ENCODE assay signal across 27 cellular contexts in genomic region chr3:150733936-150734794, GRCh38. TPM values are rescaled to one million over a fixed set of nuclear protein-coding genes. Genes with fewer than 3 reads are reported as not detected.
DNase-seq lines count a peak whose midpoint lies in the region; ATAC-seq, FAIRE-seq and TF ChIP-seq lines count a peak whose summit lies in the region.
"Had no signal": no experiment of that assay in that cellular context is flagged by ENCODE, and none has a peak within 500 bp of the region (broad histone marks: within the 10 kb centered on the region; RNA-seq: fewer than 3 reads in every experiment).

No MANE protein-coding gene starts in this region.

- DNase-seq in A549 (ENCODE audit: low read depth in 1 of 2, low spot score in 1 of 2) (no peak), NCI-H226 (peak; percentile 60), bronchial epithelial cell (ENCODE audit: low read depth) (peak; percentile 99), left cardiac atrium (no peak), GM13977 (ENCODE audit: low spot score) (no peak), DMS153 (lab: John Stamatoyannopoulos, UW) (no peak)
- DNase-seq: activated CD4-positive, alpha-beta T cell treated with anti-CD3 and anti-CD28 coated beads for 48 hours; activated CD8-positive, alpha-beta memory T cell treated with anti-CD3 and anti-CD28 coated beads, Interleukin-2, amount 50 U/mL, for 4 hours; activated effector memory CD4-positive, alpha-beta T cell treated with Interleukin-2 at 50 U/mL for 16 hours; cerebellar nuclear complex; effector CD8-positive, alpha-beta T cell; GF-D8; GM23248; immature natural killer cell; NCI-H1417 treated with DMSO at 0.1 percent for 48 hours; NCI-H2107; NCI-H510A treated with DMSO at 0.1 percent for 48 hours; sigmoid colon; T-cell had no signal

- no peak for TF ChIP-seq CTCF in A549 (IDR thresholded peaks at IDR 0.05)
- no peak for TF ChIP-seq CTCF in bronchial epithelial cell (IDR thresholded peaks at IDR 0.05; ENCODE audit: insufficient read depth, low read length, severe bottlenecking)
- TF ChIP-seq CTCF in GM13977 (IDR thresholded peaks at IDR 0.05; ENCODE audit: extremely low read depth, insufficient read depth, missing control alignments): no peak

- WGBS in A549 (ENCODE audit: missing lambda C conversion rate): 87% methylated on average over 9 of the region's 9 CpGs

- ATAC-seq in A549 (no peak; a peak in 2 of 6 replicates), left cardiac atrium (peak; percentile 40 to 42), GM21825 (IDR thresholded peaks at IDR 0.05; ENCODE audit: unreplicated experiment) (no peak), GM18520 (IDR thresholded peaks at IDR 0.05; ENCODE audit: unreplicated experiment) (no peak)
- ATAC-seq: T-cell had no signal

- H3K4me3 ChIP-seq in A549: no peak overlapping the region
- no peak overlapping the region for H3K4me3 ChIP-seq in bronchial epithelial cell (ENCODE audit: low read depth, low read length)
- H3K4me3 ChIP-seq: GM23248, lung, MG63, sigmoid colon had no signal

- no peak for FAIRE-seq in A549 (lab: Jason Lieb, UNC)
- peak; percentile 97 for FAIRE-seq in bronchial epithelial cell (lab: Jason Lieb, UNC)

- TF ChIP-seq EP300 in A549 (IDR thresholded peaks at IDR 0.05): no peak

- CTCF ChIA-PET in A549 (lab: Yijun Ruan, JAX): no interaction called here

- H3K27ac ChIP-seq in A549: no peak overlapping the region
- H3K27ac ChIP-seq: GM23248, HL-60, sigmoid colon had no signal

- H3K4me2 ChIP-seq in A549: no peak overlapping the region

- peaks cover 17% of the 10 kb centered on the region; the same call in 2 of the 3 replicates for H3K4me1 ChIP-seq in A549
- H3K4me1 ChIP-seq: sigmoid colon had no signal

- intact Hi-C loops in left cardiac atrium (cut with DNase I): no loop called here

- no peak for TF ChIP-seq POLR2A in A549 (IDR thresholded peaks at IDR 0.05; ENCODE audit: low read length)

- H3K36me3 ChIP-seq in bronchial epithelial cell (ENCODE audit: control insufficient read depth, insufficient read depth, low read length): no peaks in the 10 kb centered on the region
- H3K36me3 ChIP-seq: MG63, sigmoid colon had no signal

- in situ Hi-C loops in GM13977 (cut with MboI; ENCODE audit: low pct_unique_long_range_greater_than_20kb, low sequenced_read_pairs, unreplicated experiment): loop anchor here (10.0 kb wide), 1 partner anchor 131 kb away; no protein-coding TSS in a partner anchor

- no peak for TF ChIP-seq RAD21 in A549 (conservative IDR thresholded peaks at IDR 0.05 in 1 of 2, IDR thresholded peaks at IDR 0.05 in 1 of 2)

- H3K27me3 ChIP-seq in bronchial epithelial cell (ENCODE audit: control insufficient read depth, insufficient read depth, low read length): no peaks in the 10 kb centered on the region
- H3K27me3 ChIP-seq: MG63, sigmoid colon had no signal

- no peaks in the 10 kb centered on the region for H3K9me3 ChIP-seq in A549
- H3K9me3 ChIP-seq: MG63, sigmoid colon had no signal

- POLR2A ChIA-PET in A549 (lab: Yijun Ruan, JAX): interaction anchor here (1.1 kb wide), 1 partner anchor 28 kb away, joined by 3 read pairs; no protein-coding TSS in a partner anchor

TF ChIP-seq in A549, 52 proteins besides CTCF, POLR2A, EP300 and RAD21:
- TF ChIP-seq BHLHE40 (IDR thresholded peaks at IDR 0.05; ENCODE audit: low read depth, low read length) (no peak), ZFP36 (IDR thresholded peaks at IDR 0.05; ENCODE audit: borderline replicate concordance, partially characterized antibody) (peak; percentile 62)

RNA-seq across cellular contexts. Expression of gene SIAH2, which starts 28.8 kb away (rescaled TPM):
- polyA plus RNA-seq in A549 (2011; rRNA removed) (24.8 and 28.6 TPM in 2 replicates), A549 (2017; fragmentation: RNase III; extraction: RNeasy Plus Mini Kit Qiagen cat#74134 plus additional on column Dnase treatment) (10.7 to 11.4 TPM (median 11.2 TPM) in 3 replicates)
- 44.4 and 54.3 TPM in 2 replicates for polyA plus RNA-seq in A549 (2012; cell fraction: cytosol; rRNA removed)
- 20.5 and 52.2 TPM in 2 replicates for polyA plus RNA-seq in A549 (2012; cell fraction: nucleus; rRNA removed)
- polyA minus RNA-seq in A549 (2011; rRNA and poly(A)+ RNA removed): 48.4 and 56.9 TPM in 2 replicates
- total RNA-seq in bronchial epithelial cell (30.3 and 36.1 TPM in 2 replicates), left cardiac atrium (10 to 100 TPM; 14.7 to 16.4 TPM)

RNA-seq across cellular contexts. Expression of gene ERICH6, which starts 30.4 kb away (rescaled TPM):
- polyA plus RNA-seq in A549 (2011; rRNA removed): 0.06 and 0.07 TPM in 2 replicates
- 0.05 TPM in 2 replicates for polyA plus RNA-seq in A549 (2012; cell fraction: cytosol; rRNA removed)
- polyA plus RNA-seq in A549 (2012; cell fraction: nucleus; rRNA removed): 0.04 and 0.11 TPM in 2 replicates
- 0.12 to 0.18 TPM in 2 of 3 replicates, not detected in the other for polyA plus RNA-seq in A549 (2017; fragmentation: RNase III; extraction: RNeasy Plus Mini Kit Qiagen cat#74134 plus additional on column Dnase treatment)
- 0.19 TPM in 1 of 2 replicates, not detected in the other for polyA minus RNA-seq in A549 (2011; rRNA and poly(A)+ RNA removed)
- total RNA-seq in bronchial epithelial cell: under 0.01 TPM in 1 of 2 replicates, not detected in the other
- total RNA-seq in left cardiac atrium: under 1 TPM in 1 of 2 donors, not detected in 1; 0.39 TPM
- total RNA-seq: CD4-positive, CD25-positive, alpha-beta regulatory T cell; GM23248; myocyte; sigmoid colon had no signal
- polyA plus RNA-seq: adipose tissue, lung, sigmoid colon had no signal

Comparison
In these comparisons a context has a peak if more than half of its experiments do, and no peak if none do; other contexts are left out.
1. ATAC-seq: peak in left cardiac atrium (2 of 2); none in A549 (0 of 2), GM21825 (single experiment) and GM18520 (single experiment).
2. DNase-seq: peak in NCI-H226 (single experiment) and bronchial epithelial cell (single experiment); none in A549 (0 of 2), left cardiac atrium (single experiment), GM13977 (single experiment) and DMS153 (single experiment).